In the genomic region with DNA sequence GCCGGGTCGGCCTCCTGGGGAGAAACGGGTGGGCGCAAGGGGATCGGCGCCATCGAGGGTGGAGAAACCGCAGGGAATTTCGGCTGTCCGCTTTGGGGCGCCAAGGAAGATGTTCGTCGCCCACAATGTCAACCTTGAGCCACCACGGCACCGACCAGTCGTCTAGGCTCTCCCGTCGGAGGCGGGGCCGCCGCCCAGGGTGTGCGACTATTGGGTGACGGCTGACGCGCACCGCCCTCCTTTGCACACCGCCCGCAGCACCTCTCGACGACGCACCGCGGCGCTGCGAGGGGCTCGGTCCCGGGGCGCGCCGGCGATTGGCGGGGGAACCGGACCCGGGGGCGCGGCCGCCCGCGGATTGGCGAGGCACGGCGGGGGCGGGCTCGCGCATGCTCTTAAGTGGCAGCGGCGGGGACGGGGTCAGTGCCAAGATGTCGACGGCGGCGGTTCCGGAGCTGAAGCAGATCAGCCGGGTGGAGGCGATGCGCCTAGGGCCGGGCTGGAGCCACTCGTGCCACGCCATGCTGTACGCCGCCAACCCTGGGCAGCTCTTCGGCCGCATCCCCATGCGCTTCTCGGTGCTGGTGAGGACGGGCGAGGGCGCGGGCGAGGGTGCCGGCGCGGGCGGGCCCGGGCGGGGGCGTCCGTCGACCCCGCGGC, we compare ENCODE assay signal across 1 cellular context.
TF ChIP-seq lines count a peak whose summit lies in the region.

A gene (plus strand): TSS at position 267 of the 660 bp plus-strand sequence. CDS start 165 bp downstream, at position 432.

TF ChIP-seq in liver, 16 proteins besides CTCF, POLR2A, EP300 and RAD21 (continued from another document):
- TF ChIP-seq, protein P1, sequence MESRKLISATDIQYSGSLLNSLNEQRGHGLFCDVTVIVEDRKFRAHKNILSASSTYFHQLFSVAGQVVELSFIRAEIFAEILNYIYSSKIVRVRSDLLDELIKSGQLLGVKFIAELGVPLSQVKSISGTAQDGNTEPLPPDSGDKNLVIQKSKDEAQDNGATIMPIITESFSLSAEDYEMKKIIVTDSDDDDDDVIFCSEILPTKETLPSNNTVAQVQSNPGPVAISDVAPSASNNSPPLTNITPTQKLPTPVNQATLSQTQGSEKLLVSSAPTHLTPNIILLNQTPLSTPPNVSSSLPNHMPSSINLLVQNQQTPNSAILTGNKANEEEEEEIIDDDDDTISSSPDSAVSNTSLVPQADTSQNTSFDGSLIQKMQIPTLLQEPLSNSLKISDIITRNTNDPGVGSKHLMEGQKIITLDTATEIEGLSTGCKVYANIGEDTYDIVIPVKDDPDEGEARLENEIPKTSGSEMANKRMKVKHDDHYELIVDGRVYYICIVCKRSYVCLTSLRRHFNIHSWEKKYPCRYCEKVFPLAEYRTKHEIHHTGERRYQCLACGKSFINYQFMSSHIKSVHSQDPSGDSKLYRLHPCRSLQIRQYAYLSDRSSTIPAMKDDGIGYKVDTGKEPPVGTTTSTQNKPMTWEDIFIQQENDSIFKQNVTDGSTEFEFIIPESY (IDR thresholded peaks at IDR 0.05), result no peak
- TF ChIP-seq RXRA (IDR thresholded peaks at IDR 0.05) (no peak), TAF1 (conservative IDR thresholded peaks at IDR 0.05) (no peak), YY1 (IDR thresholded peaks at IDR 0.05) (peak; percentile 74)
TF ChIP-seq in liver: peak in this region for 3.
